8 cellular contexts compared by ENCODE assay signal in genomic region chr19:35549174-35549788, GRCh38. TPM values are rescaled to one million over a fixed set of nuclear protein-coding genes. Genes with fewer than 3 reads are reported as not detected.
DNase-seq lines count a peak whose midpoint lies in the region; ATAC-seq, FAIRE-seq and TF ChIP-seq lines count a peak whose summit lies in the region.

No MANE protein-coding gene starts in this region.

- peaks cover 3% of the 10 kb centered on the region for H3K36me3 ChIP-seq in CD8-positive, alpha-beta T cell (ENCODE audit: insufficient read depth, low read length)
- peaks cover 2 to 14% of the 10 kb centered on the region in 2 experiments; a peak in 1 of 4 replicates for H3K36me3 ChIP-seq in HCT116 (ENCODE audit: control insufficient read depth in 1 of 2, insufficient read depth in 2 of 2, low read length in 2 of 2)

- intact Hi-C loops in CD8-positive, alpha-beta T cell (cut with DNase I, micrococcal nuclease), result loop anchor here (1.0 to 5.0 kb wide), 5 partner anchors 43 to 168 kb away; partner anchors contain the start of genes HAUS5 (in 1 of the 2) and RBM42 (in 1 of the 2)
- intact Hi-C loops in HCT116 (cut with micrococcal nuclease), result loop anchor here (2.0 to 10.0 kb wide), 2 partner anchors 168 to 386 kb away; partner anchors contain the start of gene LRFN3

- no peak overlapping the region for H2AFZ ChIP-seq in HCT116 (ENCODE audit: low read depth, low read length, poor library complexity, severe bottlenecking)

- no peak overlapping the region for H3K27ac ChIP-seq in CD8-positive, alpha-beta T cell (ENCODE audit: low read depth, low read length)
- no peak overlapping the region for H3K27ac ChIP-seq in HCT116 (ENCODE audit: low read depth, low read length)

- RAD21 ChIA-PET in HCT116 (lab: Charles Lee; ENCODE audit: low non-redundant PET in 1 of 2, low total read pairs in 2 of 2, uncharacterized antibody in 2 of 2, unreplicated experiment in 2 of 2), result no interaction called here

- H3K9ac ChIP-seq in HCT116 (ENCODE audit: low read length), result peak overlapping the region; percentile 19; the same call in 1 of the 2 replicates

- CTCF ChIA-PET in CD8-positive, alpha-beta T cell (lab: Charles Lee), result interaction anchor here (0.5 to 3.6 kb wide), 15 partner anchors 9 to 270 kb away, joined by 3 to 19 read pairs (median 4); partner anchors contain the start of gene HAUS5
- CTCF ChIA-PET in HCT116 (lab: Charles Lee), result interaction anchor here (1.1 to 1.8 kb wide), 5 partner anchors 8 to 143 kb away, joined by 3 to 8 read pairs (median 3); no protein-coding TSS in a partner anchor

- BruUV-seq in HCT116 (replicated peaks; lab: Mats Ljungman, UMichigan), result no TSS peak

- no peaks in the 10 kb centered on the region for H3K27me3 Mint-ChIP-seq in CD8-positive, alpha-beta T cell (ENCODE audit: low read depth)
- H3K27me3 Mint-ChIP-seq in naive B cell, result peaks cover 0 to 7% (median under 1%) of the 10 kb centered on the region in 3 donors

- peaks cover 33% of the 10 kb centered on the region for H3K4me1 Mint-ChIP-seq in CD8-positive, alpha-beta T cell (ENCODE audit: low read depth)
- H3K4me1 Mint-ChIP-seq in naive B cell, result peaks cover 28 to 43% (median 32%) of the 10 kb centered on the region in 3 donors

- H3K4me3 Mint-ChIP-seq in CD8-positive, alpha-beta T cell, result no peak overlapping the region
- peak overlapping the region in 5 of 8 donors; percentile 11 to 75 (median 42) for H3K4me3 Mint-ChIP-seq in naive B cell

- H3K36me3 Mint-ChIP-seq in CD8-positive, alpha-beta T cell, result peaks cover 19% of the 10 kb centered on the region
- peaks cover 0 to 14% of the 10 kb centered on the region in 2 donors for H3K36me3 Mint-ChIP-seq in naive B cell

- POLR2A ChIA-PET in CD8-positive, alpha-beta T cell (lab: Charles Lee), result no interaction called here
- POLR2A ChIA-PET in HCT116 (lab: Charles Lee), result no interaction called here

- no peak overlapping the region for H3K4me2 ChIP-seq in HCT116 (ENCODE audit: low read length)

- no peaks in the 10 kb centered on the region for H3K27me3 ChIP-seq in CD8-positive, alpha-beta T cell (ENCODE audit: insufficient read depth, low read length)
- H3K27me3 ChIP-seq in HCT116 (ENCODE audit: insufficient read depth, low read length), result no peaks in the 10 kb centered on the region

- peak overlapping the region; percentile 34 for H3K27ac Mint-ChIP-seq in CD8-positive, alpha-beta T cell
- H3K27ac Mint-ChIP-seq in naive B cell, result peak overlapping the region in 1 of 6 donors; percentile 85

- no peak for FAIRE-seq in urothelium cell line (lab: Jason Lieb, UNC)

- H4K20me1 ChIP-seq in HCT116 (ENCODE audit: insufficient read depth), result no peaks in the 10 kb centered on the region

- no peak for ATAC-seq in CD8-positive, alpha-beta T cell
- peak; percentile 43 for ATAC-seq in HCT116
- ATAC-seq in naive B cell (ENCODE audit: low read depth in 2 of 2), result peak; percentile 17 to 25
- no peak for ATAC-seq in GM21786 (IDR thresholded peaks at IDR 0.05; ENCODE audit: unreplicated experiment)

- no peaks in the 10 kb centered on the region for H3K9me2 ChIP-seq in HCT116 (ENCODE audit: insufficient read depth)

- H3K79me2 ChIP-seq in HCT116 (ENCODE audit: insufficient read depth, low read length), result peaks cover 41% of the 10 kb centered on the region

- peak; percentile 80 for TF ChIP-seq RAD21 in HCT116 (IDR thresholded peaks at IDR 0.05; ENCODE audit: low read depth)

- peak; percentile 51 for TF ChIP-seq CTCF in CD8-positive, alpha-beta T cell (IDR thresholded peaks at IDR 0.05)
- peak; percentile 70 to 90 (median 73) for TF ChIP-seq CTCF in HCT116 (IDR thresholded peaks at IDR 0.05 in 2 of 3, conservative IDR thresholded peaks at IDR 0.05 in 1 of 3; ENCODE audit: borderline replicate concordance in 1 of 3, insufficient read depth in 1 of 3, low read depth in 2 of 3, low read length in 2 of 3)

- H3K4me3 ChIP-seq in CD8-positive, alpha-beta T cell (ENCODE audit: low read depth, low read length), result no peak overlapping the region
- no peak overlapping the region for H3K4me3 ChIP-seq in HCT116 (replicated peaks in 1 of 2; ENCODE audit: low read depth in 1 of 2, low read length in 2 of 2)

- no peak for TF ChIP-seq POLR2A in HCT116 (IDR thresholded peaks at IDR 0.05; ENCODE audit: borderline replicate concordance, extremely low read depth, insufficient read depth, insufficient read length)

- H3K9me3 ChIP-seq in CD8-positive, alpha-beta T cell (ENCODE audit: low read length), result no peaks in the 10 kb centered on the region
- no peaks in the 10 kb centered on the region for H3K9me3 ChIP-seq in HCT116 (ENCODE audit: control insufficient read depth in 1 of 2, insufficient read depth in 1 of 2, low read depth in 1 of 2, low read length in 2 of 2)

- H3K9me3 Mint-ChIP-seq in CD8-positive, alpha-beta T cell, result no peaks in the 10 kb centered on the region
- H3K9me3 Mint-ChIP-seq in naive B cell, result no peaks in the 10 kb centered on the region

- DNase-seq in CD8-positive, alpha-beta T cell, result peak in 6 of 7 experiments; percentile 34 to 69 (median 59)
- DNase-seq in HCT116 (ENCODE audit: low read depth, low spot score) (peak; percentile 34), NCI-H748 treated with DMSO at 0.1 percent for 48 hours (lab: John Stamatoyannopoulos, UW) (peak; percentile 73), naive B cell (peak; percentile 65), urothelium cell line (ENCODE audit: low spot score) (peak; percentile 80)
- peak; percentile 26 to 57 for DNase-seq in activated CD4-positive, alpha-beta T cell treated with anti-CD3 and anti-CD28 coated beads, Interleukin-2, amount 50 U/mL, for 24 hours (ENCODE audit: low read depth in 1 of 2, low spot score in 1 of 2)
- DNase-seq in effector CD4-positive, alpha-beta T cell, result peak; percentile 50

- peaks cover 21% of the 10 kb centered on the region for H3K4me1 ChIP-seq in CD8-positive, alpha-beta T cell (ENCODE audit: insufficient read depth, low read length)
- H3K4me1 ChIP-seq in HCT116 (ENCODE audit: control insufficient read depth in 1 of 2, insufficient read depth in 2 of 2, low read length in 2 of 2), result peaks cover 6 to 17% of the 10 kb centered on the region in 2 experiments

TF ChIP-seq in HCT116, 20 proteins besides CTCF, POLR2A, EP300 and RAD21:
- TF ChIP-seq ZNF274 (IDR thresholded peaks at IDR 0.05; ENCODE audit: low read depth, low read length) (no peak), TCF7L2 (IDR thresholded peaks at IDR 0.05; ENCODE audit: borderline replicate concordance, extremely low read depth, insufficient read depth, insufficient read length) (no peak), SIN3A (IDR thresholded peaks at IDR 0.05; ENCODE audit: low read depth) (no peak), EGR1 (IDR thresholded peaks at IDR 0.05; ENCODE audit: low read depth) (no peak)
TF ChIP-seq in HCT116: peak in this region for 0.

RNA-seq across cellular contexts. Expression of gene TMEM147, which starts 3.9 kb away (rescaled TPM):
- 10 to 100 TPM; 22.3 to 27.2 TPM for total RNA-seq in CD8-positive, alpha-beta T cell
- 128 TPM for total RNA-seq in HCT116 (2021; ENCODE audit: unreplicated experiment)
- polyA plus RNA-seq in HCT116 (2012), result 192 and 211 TPM in 2 replicates
- 100 to 1,000 TPM; 153 to 293 (median 162) TPM for polyA plus RNA-seq in naive B cell (ENCODE audit: low read depth in 6 of 6)

RNA-seq across cellular contexts. Expression of gene ATP4A, which starts 14.2 kb away (rescaled TPM):
- total RNA-seq in CD8-positive, alpha-beta T cell, result not detected
- total RNA-seq in HCT116 (2021; ENCODE audit: unreplicated experiment), result 0.27 TPM
- polyA plus RNA-seq in HCT116 (2012), result 0.30 TPM in 2 replicates
- not detected for polyA plus RNA-seq in naive B cell (ENCODE audit: low read depth in 6 of 6)

RNA-seq across cellular contexts. Expression of gene GAPDHS, which starts 16.0 kb away (rescaled TPM):
- total RNA-seq in CD8-positive, alpha-beta T cell, result not detected
- total RNA-seq in HCT116 (2021; ENCODE audit: unreplicated experiment), result not detected
- 0.09 TPM in 1 of 2 replicates, not detected in the other for polyA plus RNA-seq in HCT116 (2012)
- not detected for polyA plus RNA-seq in naive B cell (ENCODE audit: low read depth in 6 of 6)

RNA-seq across cellular contexts. Expression of gene SBSN, which starts 21.2 kb away (rescaled TPM):
- total RNA-seq in CD8-positive, alpha-beta T cell, result not detected
- 0.66 TPM for total RNA-seq in HCT116 (2021; ENCODE audit: unreplicated experiment)
- 0.17 and 0.23 TPM in 2 replicates for polyA plus RNA-seq in HCT116 (2012)
- polyA plus RNA-seq in naive B cell (ENCODE audit: low read depth in 6 of 6), result not detected

RNA-seq across cellular contexts. Expression of gene DMKN, which starts 35.8 kb away (rescaled TPM):
- 1 to 10 TPM; 1.5 to 1.9 TPM for total RNA-seq in CD8-positive, alpha-beta T cell
- 246 TPM for total RNA-seq in HCT116 (2021; ENCODE audit: unreplicated experiment)
- polyA plus RNA-seq in HCT116 (2012), result 256 and 297 TPM in 2 replicates
- 1 to 10 TPM in 2 of 6 donors, not detected in 4; 2.6 to 3.1 TPM for polyA plus RNA-seq in naive B cell (ENCODE audit: low read depth in 6 of 6)

Comparison
In these comparisons a context has a peak if more than half of its experiments do, and no peak if none do; other contexts are left out.
1. ATAC-seq: peak in HCT116 (single experiment) and naive B cell (2 of 2); none in CD8-positive, alpha-beta T cell (single experiment) and GM21786 (single experiment).
2. Peak in every context shown above with its lines, with median percentiles within 50 percentile points of each other: DNase-seq.